Comparison of ENCODE assay signal across 8 cellular contexts in genomic region chr10:103333934-103334520, GRCh38. TPM values are rescaled to one million over a fixed set of nuclear protein-coding genes. Genes with fewer than 3 reads are reported as not detected.
A peak's percentile ranks its signal among the peaks of the same experiment; 100 is the strongest.
DNase-seq lines count a peak whose midpoint lies in the region; ATAC-seq and TF ChIP-seq lines count a peak whose summit lies in the region.

No MANE protein-coding gene starts in this region.

- peak; percentile 2 for DNase-seq in DMS79 treated with DMSO at 0.1 percent for 48 hours (lab: John Stamatoyannopoulos, UW)
- no peak for DNase-seq in LNCaP clone FGC (ENCODE audit: low read depth)
- DNase-seq in cardiac fibroblast (ENCODE audit: low read depth in 2 of 2): peak; percentile 45 to 49
- DNase-seq in sigmoid colon: no peak
- DNase-seq in NCI-H2081 treated with DMSO at 0.1 percent for 48 hours (lab: John Stamatoyannopoulos, UW): no peak
- DNase-seq in NCI-H128 (lab: John Stamatoyannopoulos, UW; ENCODE audit: unreplicated experiment): no peak

- H3K9me3 ChIP-seq in sigmoid colon: no peaks in the 10 kb centered on the region

- ATAC-seq in HG02884 (IDR thresholded peaks at IDR 0.05; ENCODE audit: unreplicated experiment): no peak

- TF ChIP-seq POLR2A in sigmoid colon (IDR thresholded peaks at IDR 0.05): no peak

- H3K4me1 Mint-ChIP-seq in nephron: no peaks in the 10 kb centered on the region

- no peak overlapping the region for H3K27ac Mint-ChIP-seq in nephron

- no peaks in the 10 kb centered on the region for H3K27me3 Mint-ChIP-seq in nephron (ENCODE audit: low read depth)

- no peak overlapping the region for H3K4me3 Mint-ChIP-seq in nephron

- no peaks in the 10 kb centered on the region for H3K9me3 Mint-ChIP-seq in nephron

- TF ChIP-seq CTCF in LNCaP clone FGC (IDR thresholded peaks at IDR 0.05; ENCODE audit: control insufficient read depth, extremely low read depth, insufficient read depth) (peak; percentile 66), cardiac fibroblast (IDR thresholded peaks at IDR 0.05; ENCODE audit: low read depth, low read length) (peak; percentile 60), nephron (IDR thresholded peaks at IDR 0.05; ENCODE audit: unreplicated experiment in 3 of 3) (peak; percentile 56 to 68 (median 68)), sigmoid colon (IDR thresholded peaks at IDR 0.05) (peak in 2 of 4 experiments; percentile 37 to 49)

- no peak overlapping the region for H3K27ac ChIP-seq in sigmoid colon

- intact Hi-C loops in sigmoid colon (cut with DNase I): no loop called here

- peaks cover 0 to 80% (median 17%) of the 10 kb centered on the region in 4 donors for H3K36me3 ChIP-seq in sigmoid colon

- 83 to 95% methylated on average over 2 of the region's 2 CpGs for WGBS in sigmoid colon, 2 donors

- H3K4me1 ChIP-seq in sigmoid colon: no peaks in the 10 kb centered on the region

- no peaks in the 10 kb centered on the region for H3K27me3 ChIP-seq in sigmoid colon

- H3K4me3 ChIP-seq in LNCaP clone FGC (ENCODE audit: low read depth, low read length) (no peak overlapping the region), cardiac fibroblast (replicated peaks in 1 of 2; ENCODE audit: low read depth in 2 of 2, low read length in 2 of 2) (no peak overlapping the region), sigmoid colon (no peak overlapping the region)

- H3K36me3 Mint-ChIP-seq in nephron (ENCODE audit: low read depth): peaks cover 38% of the 10 kb centered on the region

- no peak for TF ChIP-seq EP300 in sigmoid colon (IDR thresholded peaks at IDR 0.05)

RNA-seq across cellular contexts. Expression of gene PCGF6, which starts 16.9 kb away (rescaled TPM):
- 10 to 100 TPM; 16.3 to 26.0 (median 19.0) TPM for total RNA-seq in sigmoid colon
- polyA plus RNA-seq in sigmoid colon: 1 to 10 TPM; 4.9 to 6.0 (median 5.8) TPM

RNA-seq across cellular contexts. Expression of gene TAF5, which starts 33.7 kb away (rescaled TPM):
- total RNA-seq in sigmoid colon: 1 to 10 TPM; 4.2 to 7.1 (median 5.5) TPM
- 1 to 10 TPM; 2.8 to 3.3 (median 3.0) TPM for polyA plus RNA-seq in sigmoid colon

RNA-seq across cellular contexts. Expression of gene INA, which starts 57.1 kb away (rescaled TPM):
- 10 to 100 TPM in 2 of 4 donors, 1 to 10 TPM in 2; 3.9 to 11.8 (median 7.8) TPM for total RNA-seq in sigmoid colon
- polyA plus RNA-seq in sigmoid colon: 1 to 10 TPM in 1 of 3 donors, not detected in 2; 2.0 TPM

Comparison
In these comparisons a context has a peak if more than half of its experiments do, and no peak if none do; other contexts are left out.
1. DNase-seq: peak in DMS79 treated with DMSO at 0.1 percent for 48 hours (single experiment) and cardiac fibroblast (2 of 2); none in LNCaP clone FGC (single experiment), sigmoid colon (single experiment), NCI-H2081 treated with DMSO at 0.1 percent for 48 hours (single experiment) and NCI-H128 (single experiment).